ENCODE assay signal across 9 cellular contexts in genomic region chr19:54325194-54325621, GRCh38. TPM values are rescaled to one million over a fixed set of nuclear protein-coding genes. Genes with fewer than 3 reads are reported as not detected.
DNase-seq lines count a peak whose midpoint lies in the region; ATAC-seq and TF ChIP-seq lines count a peak whose summit lies in the region.
"Had no signal": no experiment of that assay in that cellular context is flagged by ENCODE, and none has a peak within 500 bp of the region (broad histone marks: within the 10 kb centered on the region; RNA-seq: fewer than 3 reads in every experiment).

No MANE protein-coding gene starts in this region.

- POLR2A ChIA-PET in Caco-2 (lab: Charles Lee), result no interaction called here

- H3K27ac Mint-ChIP-seq in Caco-2 (ENCODE audit: unreplicated experiment), result no peak overlapping the region
- H3K27ac Mint-ChIP-seq in activated naive CD8-positive, alpha-beta T cell treated with anti-CD3 and anti-CD28 coated beads for 36 hours, result no peak overlapping the region

- peak; percentile 59 to 80 for TF ChIP-seq CTCF in Caco-2 (IDR thresholded peaks at IDR 0.05; ENCODE audit: insufficient read depth in 1 of 2, low read depth in 1 of 2, low read length in 1 of 2, severe bottlenecking in 1 of 2, unreplicated experiment in 1 of 2)

- DNase-seq in Caco-2 (peak in 1 of 2 experiments; percentile 52), HK-2 (ENCODE audit: unreplicated experiment) (peak; percentile 21), RPMI8226 (peak; percentile 67), hepatic stellate cell (ENCODE audit: low spot score) (peak; percentile 49)
- peak; percentile 26 for DNase-seq in activated naive CD8-positive, alpha-beta T cell treated with anti-CD3 and anti-CD28 coated beads for 36 hours
- DNase-seq in stimulated activated CD4-positive, alpha-beta T cell treated with anti-CD3 and anti-CD28 coated beads, Interleukin-1b, Interleukin-23, amount 100 ng/mL, for 48 hours, result peak; percentile 19

- no peak overlapping the region for H3K4me3 Mint-ChIP-seq in Caco-2 (ENCODE audit: unreplicated experiment)
- no peak overlapping the region for H3K4me3 Mint-ChIP-seq in activated naive CD8-positive, alpha-beta T cell treated with anti-CD3 and anti-CD28 coated beads for 36 hours

- ATAC-seq in HG03520 (IDR thresholded peaks at IDR 0.05; ENCODE audit: unreplicated experiment) (no peak), HG03565 (IDR thresholded peaks at IDR 0.05; ENCODE audit: unreplicated experiment) (no peak)

- no peaks in the 10 kb centered on the region for H3K4me1 Mint-ChIP-seq in Caco-2 (ENCODE audit: low read depth, unreplicated experiment)
- peaks cover 25% of the 10 kb centered on the region for H3K4me1 Mint-ChIP-seq in activated naive CD8-positive, alpha-beta T cell treated with anti-CD3 and anti-CD28 coated beads for 36 hours

- peaks cover 20% of the 10 kb centered on the region for H3K9me3 Mint-ChIP-seq in Caco-2 (ENCODE audit: unreplicated experiment)
- H3K9me3 Mint-ChIP-seq in activated naive CD8-positive, alpha-beta T cell treated with anti-CD3 and anti-CD28 coated beads for 36 hours, result peaks cover 6% of the 10 kb centered on the region

- H3K4me1 ChIP-seq in Caco-2, result no peaks in the 10 kb centered on the region

- intact Hi-C loops in Caco-2 (cut with micrococcal nuclease; ENCODE audit: unreplicated experiment), result loop anchor here (1.0 kb wide), 1 partner anchor 66 kb away; no protein-coding TSS in a partner anchor

- BruUV-seq in Caco-2 (replicated peaks; lab: Mats Ljungman, UMichigan), result no TSS peak

- H3K27me3 Mint-ChIP-seq in Caco-2 (ENCODE audit: insufficient read depth, unreplicated experiment), result peaks cover 12% of the 10 kb centered on the region
- peaks cover 4% of the 10 kb centered on the region for H3K27me3 Mint-ChIP-seq in activated naive CD8-positive, alpha-beta T cell treated with anti-CD3 and anti-CD28 coated beads for 36 hours

- peaks cover 5% of the 10 kb centered on the region for H3K36me3 Mint-ChIP-seq in Caco-2 (ENCODE audit: insufficient read depth, unreplicated experiment)
- H3K36me3 Mint-ChIP-seq in activated naive CD8-positive, alpha-beta T cell treated with anti-CD3 and anti-CD28 coated beads for 36 hours, result peaks cover 7% of the 10 kb centered on the region

- no peak overlapping the region for H3K4me3 ChIP-seq in Caco-2 (ENCODE audit: low read depth, low read length)
- H3K4me3 ChIP-seq: SK-N-MC had no signal

- H3K9me3 ChIP-seq in Caco-2, result 0 out of 2 replicates have a peak, but pooled peaks cover 3% of the 10 kb centered on the region

- H3K36me3 ChIP-seq in Caco-2 (ENCODE audit: control insufficient read depth, insufficient read depth, low read length), result no peaks in the 10 kb centered on the region

- H3K27me3 ChIP-seq in Caco-2 (replicated peaks; ENCODE audit: control insufficient read depth, insufficient read depth, low read length), result no peaks in the 10 kb centered on the region

- CTCF ChIA-PET in Caco-2 (lab: Charles Lee), result interaction anchor here (0.6 kb wide), 1 partner anchor 152 kb away, joined by 10 read pairs; no protein-coding TSS in a partner anchor

RNA-seq across cellular contexts. Expression of gene LILRA5, which starts 12.2 kb away (rescaled TPM):
- not detected in 2 replicates for total RNA-seq in Caco-2 (2022)
- total RNA-seq in activated naive CD8-positive, alpha-beta T cell treated with anti-CD3 and anti-CD28 coated beads for 36 hours, result not detected

RNA-seq across cellular contexts. Expression of gene LILRA4, which starts 13.8 kb away (rescaled TPM):
- not detected in 2 replicates for total RNA-seq in Caco-2 (2022)
- total RNA-seq in activated naive CD8-positive, alpha-beta T cell treated with anti-CD3 and anti-CD28 coated beads for 36 hours, result under 1 TPM in 1 of 2 experiments, not detected in 1; 0.40 TPM

RNA-seq across cellular contexts. Expression of gene LAIR1, which starts 39.5 kb away (rescaled TPM):
- not detected in 2 replicates for total RNA-seq in Caco-2 (2022)
- total RNA-seq in activated naive CD8-positive, alpha-beta T cell treated with anti-CD3 and anti-CD28 coated beads for 36 hours, result 10 to 100 TPM in 1 of 2 experiments, 1 to 10 TPM in 1; 9.0 to 10.1 TPM

RNA-seq across cellular contexts. Expression of gene LILRB2, which starts 44.3 kb away (rescaled TPM):
- total RNA-seq in Caco-2 (2022), result not detected in 2 replicates
- not detected for total RNA-seq in activated naive CD8-positive, alpha-beta T cell treated with anti-CD3 and anti-CD28 coated beads for 36 hours
